In genomic region chr7:155793720-155794119, GRCh38 we compare ENCODE assay signal across 15 cellular contexts. TPM values are rescaled to one million over a fixed set of nuclear protein-coding genes. Genes with fewer than 3 reads are reported as not detected.
DNase-seq lines count a peak whose midpoint lies in the region; ATAC-seq and TF ChIP-seq lines count a peak whose summit lies in the region.
"Had no signal": no experiment of that assay in that cellular context is flagged by ENCODE, and none has a peak within 500 bp of the region (broad histone marks: within the 10 kb centered on the region; RNA-seq: fewer than 3 reads in every experiment).

No MANE protein-coding gene starts in this region.

- H3K9me3 ChIP-seq in osteoblast (ENCODE audit: low read depth, low read length): no peaks in the 10 kb centered on the region
- H3K9me3 ChIP-seq: HAP-1 had no signal

- peak; percentile 9 for DNase-seq in left cardiac atrium
- DNase-seq in Right ventricle myocardium superior: no peak
- peak; percentile 65 for DNase-seq in osteoblast (ENCODE audit: insufficient read length, low spot score, missing footprints)
- DNase-seq in T-helper 1 cell: no peak
- DNase-seq in superior temporal gyrus (ENCODE audit: extremely low spot score): no peak
- DNase-seq: ACHN; C1 segment of cervical spinal cord; Calu3; CD4-positive, alpha-beta T cell; DMS 273 treated with DMSO at 0.1 percent for 48 hours; GM23248; IMR-90 had no signal

- H3K27ac ChIP-seq in osteoblast (ENCODE audit: low read depth, low read length): no peak overlapping the region
- H3K27ac ChIP-seq: GM23248 had no signal

- peaks cover 3% of the 10 kb centered on the region for H3K27me3 ChIP-seq in osteoblast (ENCODE audit: insufficient read depth, low read length)

- no peaks in the 10 kb centered on the region for H3K4me1 ChIP-seq in osteoblast (ENCODE audit: insufficient read depth, low read length)
- H3K4me1 ChIP-seq: HAP-1 had no signal

- H4K20me1 ChIP-seq in osteoblast (ENCODE audit: insufficient read depth, low read length): no peaks in the 10 kb centered on the region

- H3K4me3 ChIP-seq in osteoblast (ENCODE audit: insufficient read depth, low read length): no peak overlapping the region
- H3K4me3 ChIP-seq: GM23248, HAP-1 had no signal

- no peak overlapping the region for H2AFZ ChIP-seq in osteoblast (ENCODE audit: low read length)
- H2AFZ ChIP-seq: GM23248 had no signal

- no peaks in the 10 kb centered on the region for H3K36me3 ChIP-seq in osteoblast (ENCODE audit: insufficient read depth, low read length)
- H3K36me3 ChIP-seq: HAP-1 had no signal

- no peak overlapping the region for H3K4me2 ChIP-seq in osteoblast (ENCODE audit: insufficient read depth, low read length)

- intact Hi-C loops in left cardiac atrium (cut with DNase I): loop anchor here in 1 of 2 donors (10.0 kb wide), 2 partner anchors 971 to 1021 kb away; no protein-coding TSS in a partner anchor
- intact Hi-C loops in Right ventricle myocardium superior (cut with DNase I): loop anchor here (10.0 kb wide), 1 partner anchor 1021 kb away; no protein-coding TSS in a partner anchor

- no peak for TF ChIP-seq CTCF in osteoblast (IDR thresholded peaks at IDR 0.05; ENCODE audit: extremely low read depth, low read depth, low read length)

- H3K79me2 ChIP-seq in osteoblast (ENCODE audit: insufficient read depth, low read length): no peaks in the 10 kb centered on the region

- ATAC-seq in left cardiac atrium (no peak), Right ventricle myocardium superior (ENCODE audit: poor library complexity) (no peak), esophagus mucosa (peak; percentile 72), GM18867 (IDR thresholded peaks at IDR 0.05; ENCODE audit: unreplicated experiment) (no peak)

RNA-seq across cellular contexts. Expression of gene SHH, which starts 18.5 kb away (rescaled TPM):
- not detected for total RNA-seq in left cardiac atrium
- total RNA-seq in Right ventricle myocardium superior: not detected
- not detected for total RNA-seq in esophagus mucosa
- total RNA-seq in osteoblast: not detected in 2 replicates
- total RNA-seq: CD4-positive, alpha-beta T cell; GM23248 had no signal

Comparison
In these comparisons a context has a peak if more than half of its experiments do, and no peak if none do; other contexts are left out.
1. DNase-seq: peak in left cardiac atrium (single experiment) and osteoblast (single experiment); none in Right ventricle myocardium superior (single experiment), T-helper 1 cell (0 of 5) and superior temporal gyrus (single experiment).